28 cellular contexts compared by ENCODE assay signal in the genomic region with DNA sequence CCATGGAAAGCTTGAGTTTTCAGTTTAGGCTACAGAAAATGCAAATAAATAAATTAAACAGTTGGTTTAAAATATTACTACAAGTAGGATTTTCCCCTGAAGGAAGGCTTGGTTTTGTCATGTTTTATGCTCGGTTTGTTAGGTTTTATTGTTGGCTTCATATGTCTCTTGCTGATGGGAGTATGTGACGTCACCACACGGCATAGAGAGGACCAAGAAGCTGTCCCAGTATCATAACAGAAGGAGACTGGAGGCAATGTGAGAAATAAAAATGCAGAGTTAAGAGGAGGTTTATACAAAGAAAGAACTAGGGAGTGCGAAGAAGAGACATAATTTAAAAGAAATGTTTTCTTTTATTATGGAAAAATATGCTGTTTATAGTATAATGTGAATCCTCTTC. TPM values are rescaled to one million over a fixed set of nuclear protein-coding genes. Genes with fewer than 3 reads are reported as not detected.
"Had no signal": no experiment of that assay in that cellular context is flagged by ENCODE, and none has a peak within 500 bp of the region (broad histone marks: within the 10 kb centered on the region; RNA-seq: fewer than 3 reads in every experiment).

No MANE protein-coding gene starts in this region.

- H3K27me3 ChIP-seq: stomach, suprapubic skin, testis, thyroid gland, tibial artery, tibial nerve, transverse colon, upper lobe of left lung, upper lobe of right lung, uterus, vagina had no signal

- H3K4me1 ChIP-seq: stomach, suprapubic skin, testis, thyroid gland, tibial artery, tibial nerve, transverse colon, upper lobe of left lung, upper lobe of right lung, uterus, vagina had no signal

- H3K36me3 ChIP-seq: stomach, suprapubic skin, thoracic aorta, thyroid gland, tibial artery, tibial nerve, transverse colon, upper lobe of left lung, upper lobe of right lung, uterus, vagina had no signal

- H3K27ac ChIP-seq: stomach, suprapubic skin, testis, thoracic aorta, thyroid gland, tibial artery, tibial nerve, transverse colon, upper lobe of left lung, upper lobe of right lung, uterus, vagina had no signal

- FAIRE-seq: urothelium cell line had no signal

- DNase-seq: stimulated activated CD4-positive, alpha-beta T cell treated with anti-CD3 and anti-CD28 coated beads, Interleukin-2, amount 100 ng/mL, for 48 hours; stimulated activated CD4-positive, alpha-beta T cell treated with anti-CD3 and anti-CD28 coated beads, Interleukin-4, amount 100 ng/mL, for 1 hour; stimulated activated CD4-positive, alpha-beta T cell treated with anti-CD3 and anti-CD28 coated beads, Interleukin-4, amount 100 ng/mL, for 24 hours; stimulated activated CD4-positive, alpha-beta T cell treated with anti-CD3 and anti-CD28 coated beads, Interleukin-4, amount 100 ng/mL, for 4 hours; stimulated activated CD8-positive, alpha-beta memory T cell treated with anti-CD3 and anti-CD28 coated beads, Interleukin-4, amount 100 ng/mL, for 48 hours; stimulated activated naive B cell treated with anti-CD40 and anti-IgM and Interleukin-4, amounts not matched to agents 10 μg/mL and 1 μg/mL and 100 μg/mL, for 72 hours; stimulated activated naive CD4-positive, alpha-beta T cell; stimulated activated naive CD4-positive, alpha-beta T cell treated with Interleukin-2 at 50 U/mL for 16 hours; stimulated activated naive CD8-positive, alpha-beta T cell treated with anti-CD3 and anti-CD28 coated beads, Interleukin-15, amount 100 ng/mL, for 72 hours; stimulated activated naive CD8-positive, alpha-beta T cell treated with anti-CD3 and anti-CD28 coated beads, Interleukin-15, Interleukin-2, amounts not matched to agents 100 U/mL and 50 U/mL, for 24 hours; stomach; substantia nigra; testis; thyroid gland; tibial artery; transverse colon; trophoblast cell; upper lobe of left lung; upper lobe of right lung; uterus had no signal

- ATAC-seq: stimulated activated effector memory CD8-positive, alpha-beta T cell treated with anti-CD3 and anti-CD28 coated beads, Interleukin-12 subunit alpha, Interleukin-12 subunit beta, amount 100 ng/mL, for 72 hours; stimulated activated memory B cell treated with anti-CD40 and anti-IgM and Interleukin-4, amounts not matched to agents 10 μg/mL and 1 μg/mL and 100 μg/mL, for 72 hours; stimulated activated naive B cell treated with anti-CD40 and anti-IgM and Interleukin-4, amounts not matched to agents 10 μg/mL and 1 μg/mL and 100 μg/mL, for 72 hours; stimulated activated naive CD8-positive, alpha-beta T cell treated with anti-CD3 and anti-CD28 coated beads, Interleukin-15, amount 100 ng/mL, for 72 hours; stimulated activated naive CD8-positive, alpha-beta T cell treated with anti-CD3 and anti-CD28 coated beads, Interleukin-15, Interleukin-2, amounts not matched to agents 100 U/mL and 50 U/mL, for 24 hours; upper lobe of right lung had no signal

- H3K9me3 ChIP-seq: stomach, suprapubic skin, testis, thoracic aorta, thyroid gland, tibial artery, tibial nerve, transverse colon, upper lobe of left lung, upper lobe of right lung, uterus, vagina had no signal

- H3K4me3 ChIP-seq: stomach, suprapubic skin, testis, thoracic aorta, thyroid gland, tibial artery, tibial nerve, transverse colon, upper lobe of left lung, upper lobe of right lung, uterus, vagina had no signal

RNA-seq across cellular contexts. Expression of a gene that starts 24.4 kb away (rescaled TPM):
- total RNA-seq: subcutaneous adipose tissue, thyroid gland, tibial nerve had no signal
- polyA plus RNA-seq: stomach had no signal
